29 cellular contexts compared by ENCODE assay signal in genomic region chr2:159262226-159262625, GRCh38. TPM values are rescaled to one million over a fixed set of nuclear protein-coding genes. Genes with fewer than 3 reads are reported as not detected.
DNase-seq lines count a peak whose midpoint lies in the region; ATAC-seq and TF ChIP-seq lines count a peak whose summit lies in the region.
"Had no signal": no experiment of that assay in that cellular context is flagged by ENCODE, and none has a peak within 500 bp of the region (broad histone marks: within the 10 kb centered on the region; RNA-seq: fewer than 3 reads in every experiment).

No MANE protein-coding gene starts in this region.

- CTCF ChIA-PET in BJ (lab: Yijun Ruan, JAX), result no interaction called here

- POLR2A ChIA-PET in BJ (lab: Charles Lee), result no interaction called here

- H4K20me1 ChIP-seq in GM23338 (replicated peaks; ENCODE audit: insufficient read depth), result no peaks in the 10 kb centered on the region

- H3K27ac ChIP-seq in parathyroid adenoma (peak overlapping the region; percentile 39), GM23338 (ENCODE audit: low read depth) (no peak overlapping the region), substantia nigra (ENCODE audit: low read depth, low read length, poor library complexity, severe bottlenecking) (no peak overlapping the region)
- H3K27ac ChIP-seq: adrenal gland, breast epithelium, lower lobe of right lung, vagina had no signal

- H3K36me3 Mint-ChIP-seq in GM23338 (ENCODE audit: low read depth), result peaks cover 3% of the 10 kb centered on the region; the same call in 1 of the 3 replicates

- H3K9ac ChIP-seq in parathyroid adenoma, result no peak overlapping the region

- no peaks in the 10 kb centered on the region; the same call in 2 of the 3 replicates for H3K9me3 Mint-ChIP-seq in GM23338
- H3K9me3 Mint-ChIP-seq: activated CD4-positive, alpha-beta memory T cell treated with anti-CD3 and anti-CD28 coated beads for 36 hours; activated naive CD4-positive, alpha-beta T cell treated with anti-CD3 and anti-CD28 coated beads for 36 hours; activated T-helper 1 cell treated with anti-CD3 and anti-CD28 coated beads, Interleukin-12 subunit alpha, Interleukin-12 subunit beta, Interleukin-2, Interleukin-4 antibody, amounts not matched to agents 30 ng/mL and 10 ng/mL and 1 ng/mL, durations not matched to agents 14 hours and 24 hours and 36 hours; natural killer cell treated with Interleukin-12 subunit alpha and Interleukin-12 subunit beta and Interleukin-15 and Interleukin-18, amount 100 ng/mL, for 72 hours had no signal

- in situ Hi-C loops in G401 (cut with HindIII; ENCODE audit: low sequenced_read_pairs), result no loop called here

- H3K36me3 ChIP-seq in BJ (ENCODE audit: control insufficient read depth, insufficient read depth, low read length) (no peaks in the 10 kb centered on the region), parathyroid adenoma (ENCODE audit: control insufficient read depth, insufficient read depth, low read length) (no peaks in the 10 kb centered on the region), GM23338 (ENCODE audit: insufficient read depth) (no peaks in the 10 kb centered on the region)
- H3K36me3 ChIP-seq: adrenal gland, breast epithelium had no signal

- ATAC-seq in GM23338, result no peak
- ATAC-seq: lower lobe of right lung; mucosa of descending colon; natural killer cell treated with Interleukin-12 subunit alpha and Interleukin-12 subunit beta and Interleukin-15 and Interleukin-18, amount 100 ng/mL, for 72 hours; PC-3 had no signal

- peak; percentile 29 for DNase-seq in BJ (ENCODE audit: low read depth)
- peak; percentile 6 for DNase-seq in G401 (ENCODE audit: low spot score)
- DNase-seq in fibroblast of mammary gland (ENCODE audit: low read depth), result peak; percentile 7
- DNase-seq in posterior vena cava (ENCODE audit: low spot score), result no peak
- no peak for DNase-seq in GM23338 (ENCODE audit: low spot score)
- DNase-seq in substantia nigra (lab: John Stamatoyannopoulos, UW), result no peak
- DNase-seq: activated CD4-positive, alpha-beta memory T cell treated with anti-CD3 and anti-CD28 coated beads for 36 hours; activated CD4-positive, CD25-positive, alpha-beta regulatory T cell treated with anti-CD3 and anti-CD28 coated beads, Interleukin-2, amount 50 U/mL, for 72 hours; activated naive CD4-positive, alpha-beta T cell treated with anti-CD3 and anti-CD28 coated beads for 36 hours; adrenal gland; C1 segment of cervical spinal cord; COR-L47; DMS79; effector CD4-positive, alpha-beta T cell; Kasumi-1; lower lobe of right lung; mucosa of descending colon; NCI-H1417; NCI-H2029; NCI-H524; PC-3; stimulated activated naive CD4-positive, alpha-beta T cell; T-helper 2 cell had no signal

- H3K9me2 ChIP-seq in GM23338 (ENCODE audit: insufficient read depth), result no peaks in the 10 kb centered on the region

- no peak for TF ChIP-seq CTCF in BJ (IDR thresholded peaks at IDR 0.05; ENCODE audit: insufficient read depth, low read depth, low read length)
- no peak for TF ChIP-seq CTCF in fibroblast of mammary gland (conservative IDR thresholded peaks at IDR 0.05; ENCODE audit: control insufficient read depth, insufficient read depth, low read depth, low read length)
- TF ChIP-seq CTCF in parathyroid adenoma (IDR thresholded peaks at IDR 0.05), result no peak
- no peak for TF ChIP-seq CTCF in GM23338 (conservative IDR thresholded peaks at IDR 0.05; ENCODE audit: low read depth in 2 of 2)

- no peaks in the 10 kb centered on the region for H3F3A ChIP-seq in GM23338 (replicated peaks; ENCODE audit: low read depth)

- no peak overlapping the region for H3K4me3 Mint-ChIP-seq in GM23338
- H3K4me3 Mint-ChIP-seq: activated CD4-positive, alpha-beta memory T cell treated with anti-CD3 and anti-CD28 coated beads for 36 hours; activated naive CD4-positive, alpha-beta T cell treated with anti-CD3 and anti-CD28 coated beads for 36 hours; activated T-helper 1 cell treated with anti-CD3 and anti-CD28 coated beads, Interleukin-12 subunit alpha, Interleukin-12 subunit beta, Interleukin-2, Interleukin-4 antibody, amounts not matched to agents 30 ng/mL and 10 ng/mL and 1 ng/mL, durations not matched to agents 14 hours and 24 hours and 36 hours; natural killer cell treated with Interleukin-12 subunit alpha and Interleukin-12 subunit beta and Interleukin-15 and Interleukin-18, amount 100 ng/mL, for 72 hours had no signal

- H3K79me2 ChIP-seq in parathyroid adenoma (no peaks in the 10 kb centered on the region), GM23338 (replicated peaks; ENCODE audit: insufficient read depth) (no peaks in the 10 kb centered on the region)

- H3K4me1 Mint-ChIP-seq in GM23338, result peaks cover 7% of the 10 kb centered on the region; the same call in 2 of the 3 replicates

- peaks cover 5% of the 10 kb centered on the region for H3K27me3 Mint-ChIP-seq in GM23338 (ENCODE audit: insufficient read depth, low read depth, poor library complexity)
- H3K27me3 Mint-ChIP-seq: activated CD4-positive, alpha-beta memory T cell treated with anti-CD3 and anti-CD28 coated beads for 36 hours; natural killer cell treated with Interleukin-12 subunit alpha and Interleukin-12 subunit beta and Interleukin-15 and Interleukin-18, amount 100 ng/mL, for 72 hours had no signal

- no peak overlapping the region for H3K27ac Mint-ChIP-seq in GM23338
- H3K27ac Mint-ChIP-seq: activated CD4-positive, alpha-beta memory T cell treated with anti-CD3 and anti-CD28 coated beads for 36 hours; activated naive CD4-positive, alpha-beta T cell treated with anti-CD3 and anti-CD28 coated beads for 36 hours; activated T-helper 1 cell treated with anti-CD3 and anti-CD28 coated beads, Interleukin-12 subunit alpha, Interleukin-12 subunit beta, Interleukin-2, Interleukin-4 antibody, amounts not matched to agents 30 ng/mL and 10 ng/mL and 1 ng/mL, durations not matched to agents 14 hours and 24 hours and 36 hours; natural killer cell treated with Interleukin-12 subunit alpha and Interleukin-12 subunit beta and Interleukin-15 and Interleukin-18, amount 100 ng/mL, for 72 hours had no signal

- H3K4me3 ChIP-seq in BJ (ENCODE audit: low read depth, low read length) (no peak overlapping the region), fibroblast of mammary gland (ENCODE audit: control insufficient read depth, low read depth, low read length) (no peak overlapping the region), parathyroid adenoma (ENCODE audit: low read depth, low read length) (no peak overlapping the region), GM23338 (no peak overlapping the region)
- H3K4me3 ChIP-seq: adrenal gland, breast epithelium, lower lobe of right lung, mucosa of descending colon, skin epidermis, vagina had no signal

- intact Hi-C loops in posterior vena cava (cut with DNase I), result no loop called here

- H3K9me3 ChIP-seq in parathyroid adenoma (ENCODE audit: control insufficient read depth, low read length), result no peaks in the 10 kb centered on the region
- H3K9me3 ChIP-seq: adrenal gland, breast epithelium, lower lobe of right lung, mucosa of descending colon, vagina had no signal

- H3K27me3 ChIP-seq in BJ (ENCODE audit: control insufficient read depth, insufficient read depth, low read length) (no peaks in the 10 kb centered on the region), parathyroid adenoma (ENCODE audit: control insufficient read depth, insufficient read depth, low read length) (no peaks in the 10 kb centered on the region), GM23338 (ENCODE audit: insufficient read depth) (no peaks in the 10 kb centered on the region)
- H3K27me3 ChIP-seq: adrenal gland, breast epithelium, vagina had no signal

- H3K4me1 ChIP-seq in parathyroid adenoma (peaks cover 8% of the 10 kb centered on the region), GM23338 (ENCODE audit: insufficient read depth) (no peaks in the 10 kb centered on the region)
- H3K4me1 ChIP-seq: adrenal gland, breast epithelium, lower lobe of right lung, vagina had no signal

- H3K4me2 ChIP-seq in parathyroid adenoma (ENCODE audit: low read length) (peak overlapping the region; percentile 34), GM23338 (no peak overlapping the region)

- H2AFZ ChIP-seq in parathyroid adenoma (no peak overlapping the region), GM23338 (no peak overlapping the region)

RNA-seq across cellular contexts. Expression of gene WDSUB1, which starts 24.3 kb away (rescaled TPM):
- polyA plus RNA-seq in BJ (2011; rRNA removed) (4.5 and 7.0 TPM in 2 replicates), GM23338 (2016; fragmentation: Nextera tagmentation; extraction: Ambion mirVana) (12.2 and 14.9 TPM in 2 replicates)
- 6.1 and 6.7 TPM in 2 replicates for polyA minus RNA-seq in BJ (2011; rRNA and poly(A)+ RNA removed)
- total RNA-seq in G401 (2014; rRNA removed; shearing (Covaris generic)), result 14.0 and 15.2 TPM in 2 replicates
- 1 to 10 TPM; 4.9 to 7.9 TPM for total RNA-seq in posterior vena cava
- 6.3 and 9.9 TPM in 2 replicates for total RNA-seq in GM23338 (2014; rRNA removed; shearing (Covaris generic))

Comparison
In these comparisons a context has a peak if more than half of its experiments do, and no peak if none do; other contexts are left out.
1. DNase-seq: peak in BJ (single experiment), G401 (single experiment) and fibroblast of mammary gland (single experiment); none in posterior vena cava (single experiment), GM23338 (single experiment) and substantia nigra (0 of 49).